ENCODE assay signal across 22 cellular contexts in genomic region chr11:130144129-130144528, GRCh38. TPM values are rescaled to one million over a fixed set of nuclear protein-coding genes. Genes with fewer than 3 reads are reported as not detected.
DNase-seq lines count a peak whose midpoint lies in the region; ATAC-seq, FAIRE-seq and TF ChIP-seq lines count a peak whose summit lies in the region.
"Had no signal": no experiment of that assay in that cellular context is flagged by ENCODE, and none has a peak within 500 bp of the region (broad histone marks: within the 10 kb centered on the region; RNA-seq: fewer than 3 reads in every experiment).

No MANE protein-coding gene starts in this region.

- H3K9me3 Mint-ChIP-seq in naive B cell: no peaks in the 10 kb centered on the region
- H3K9me3 Mint-ChIP-seq: activated naive CD8-positive, alpha-beta T cell treated with anti-CD3 and anti-CD28 coated beads, Interleukin-2, amount 50 U/mL, for 24 hours; activated T-helper 17 cell treated with anti-CD3 and anti-CD28 coated beads, Interleukin-2, amount 50 U/mL, for 72 hours; memory B cell; T-helper 2 cell treated with Interferon-gamma antibody and Interleukin-4, amounts not matched to agents 5 μg/mL and 100 μg/mL, for 36 hours had no signal

- CTCF ChIA-PET in endothelial cell of umbilical vein (lab: Charles Lee): interaction anchor here (3.8 kb wide), 1 partner anchor 219 kb away, joined by 77 read pairs; no protein-coding TSS in a partner anchor

- H4K20me1 ChIP-seq in endothelial cell of umbilical vein (replicated peaks; ENCODE audit: control insufficient read depth, extremely low read depth, insufficient read depth, low read length): no peaks in the 10 kb centered on the region

- dilution Hi-C loops in endothelial cell of umbilical vein (cut with MboI; ENCODE audit: extremely low pct_ligation_motif_present, low sequenced_read_pairs): no loop called here

- peaks cover under 1% of the 10 kb centered on the region for H3K79me2 ChIP-seq in endothelial cell of umbilical vein (ENCODE audit: control insufficient read depth, insufficient read depth, low read length)

- no peak overlapping the region for H2AFZ ChIP-seq in endothelial cell of umbilical vein (ENCODE audit: low read depth, low read length)

- H3K27me3 Mint-ChIP-seq in naive B cell: no peaks in the 10 kb centered on the region
- H3K27me3 Mint-ChIP-seq: activated naive CD8-positive, alpha-beta T cell treated with anti-CD3 and anti-CD28 coated beads, Interleukin-2, amount 50 U/mL, for 24 hours; activated T-helper 17 cell treated with anti-CD3 and anti-CD28 coated beads, Interleukin-2, amount 50 U/mL, for 72 hours; memory B cell had no signal

- peaks cover 0 to 48% (median 12%) of the 10 kb centered on the region in 4 donors for H3K4me1 ChIP-seq in Peyer's patch
- peaks cover 6% of the 10 kb centered on the region for H3K4me1 ChIP-seq in endothelial cell of umbilical vein (ENCODE audit: control insufficient read depth, extremely low read depth, insufficient read depth, low read length)
- H3K4me1 ChIP-seq in stomach smooth muscle (ENCODE audit: control insufficient read depth, insufficient read depth, low read length): peaks cover 18% of the 10 kb centered on the region
- peaks cover 0 to 4% (median 0%) of the 10 kb centered on the region in 4 donors for H3K4me1 ChIP-seq in tibial artery
- H3K4me1 ChIP-seq: HAP-1 had no signal

- POLR2A ChIA-PET in endothelial cell of umbilical vein (lab: Charles Lee): no interaction called here

- peaks cover 20 to 35% (median 28%) of the 10 kb centered on the region in 3 donors for H3K4me1 Mint-ChIP-seq in naive B cell

- H3K27ac ChIP-seq in Peyer's patch: peak overlapping the region in 3 of 4 donors; percentile 21 to 91 (median 80)
- no peak overlapping the region for H3K27ac ChIP-seq in endothelial cell of umbilical vein (ENCODE audit: insufficient read depth, low read depth, low read length)
- H3K27ac ChIP-seq in stomach smooth muscle (ENCODE audit: low read length): peak overlapping the region; percentile 49
- H3K27ac ChIP-seq in tibial artery: no peak overlapping the region

- intact Hi-C loops in endothelial cell of umbilical vein (cut with micrococcal nuclease) (no loop called here), tibial artery (cut with DNase I; ENCODE audit: low total_unique reads) (no loop called here)

- H3K27me3 ChIP-seq in Peyer's patch (no peaks in the 10 kb centered on the region), endothelial cell of umbilical vein (ENCODE audit: control insufficient read depth in 2 of 2, insufficient read depth in 2 of 2, low read length in 2 of 2) (no peaks in the 10 kb centered on the region), stomach smooth muscle (ENCODE audit: control insufficient read depth in 1 of 2, insufficient read depth in 2 of 2, low read length in 2 of 2) (no peaks in the 10 kb centered on the region), tibial artery (no peaks in the 10 kb centered on the region)
- H3K27me3 ChIP-seq: heart left ventricle had no signal

- no peaks in the 10 kb centered on the region for H3K9me3 ChIP-seq in Peyer's patch
- no peaks in the 10 kb centered on the region for H3K9me3 ChIP-seq in endothelial cell of umbilical vein (replicated peaks; ENCODE audit: control insufficient read depth, insufficient read depth, low read length)
- H3K9me3 ChIP-seq in stomach smooth muscle (ENCODE audit: control insufficient read depth in 2 of 2, low read length in 2 of 2): no peaks in the 10 kb centered on the region
- no peaks in the 10 kb centered on the region for H3K9me3 ChIP-seq in tibial artery
- H3K9me3 ChIP-seq: HAP-1, heart left ventricle had no signal

- TF ChIP-seq POLR2A in Peyer's patch (IDR thresholded peaks at IDR 0.05) (peak in 1 of 2 donors; percentile 41), endothelial cell of umbilical vein (IDR thresholded peaks at IDR 0.05; ENCODE audit: low read depth, low read length) (no peak)

- peaks cover 10 to 17% of the 10 kb centered on the region in 2 donors for H3K36me3 Mint-ChIP-seq in naive B cell

- no peak for FAIRE-seq in endothelial cell of umbilical vein (lab: Jason Lieb, UNC)
- FAIRE-seq: bronchial epithelial cell had no signal

- no peak for ATAC-seq in naive B cell (ENCODE audit: low read depth in 2 of 2)
- no peak for ATAC-seq in HG02588 (IDR thresholded peaks at IDR 0.05; ENCODE audit: unreplicated experiment)
- ATAC-seq: activated naive CD8-positive, alpha-beta T cell treated with anti-CD3 and anti-CD28 coated beads, Interleukin-2, amount 50 U/mL, for 24 hours; activated T-helper 17 cell treated with anti-CD3 and anti-CD28 coated beads, Interleukin-2, amount 50 U/mL, for 72 hours; heart left ventricle had no signal

- H3K4me2 ChIP-seq in endothelial cell of umbilical vein (ENCODE audit: insufficient read depth, low read length): no peak overlapping the region

- H3K4me3 ChIP-seq in Peyer's patch (no peak overlapping the region), endothelial cell of umbilical vein (replicated peaks in 1 of 3; ENCODE audit: insufficient read depth in 1 of 3, low read depth in 1 of 3, low read length in 3 of 3) (no peak overlapping the region), stomach smooth muscle (ENCODE audit: low read length in 2 of 2) (peak overlapping the region in 1 of 2 donors; percentile 23), tibial artery (no peak overlapping the region)
- H3K4me3 ChIP-seq: HAP-1, heart left ventricle had no signal

- peak overlapping the region in 5 of 6 donors; percentile 15 to 90 (median 65) for H3K27ac Mint-ChIP-seq in naive B cell
- H3K27ac Mint-ChIP-seq: activated naive CD8-positive, alpha-beta T cell treated with anti-CD3 and anti-CD28 coated beads, Interleukin-2, amount 50 U/mL, for 24 hours; activated T-helper 17 cell treated with anti-CD3 and anti-CD28 coated beads, Interleukin-2, amount 50 U/mL, for 72 hours; T-helper 2 cell treated with Interferon-gamma antibody and Interleukin-4, amounts not matched to agents 5 μg/mL and 100 μg/mL, for 36 hours had no signal

- no peak for TF ChIP-seq CTCF in Peyer's patch (IDR thresholded peaks at IDR 0.05)
- TF ChIP-seq CTCF in endothelial cell of umbilical vein (IDR thresholded peaks at IDR 0.05; ENCODE audit: extremely low read depth in 1 of 2, insufficient read depth in 1 of 2, low read depth in 1 of 2, low read length in 2 of 2): no peak
- no peak for TF ChIP-seq CTCF in tibial artery (IDR thresholded peaks at IDR 0.05)

- BruUV-seq in endothelial cell of umbilical vein (replicated peaks; lab: Mats Ljungman, UMichigan): TSS peak; percentile 79

- DNase-seq in Peyer's patch: peak in 2 of 3 donors; percentile 71 to 80
- DNase-seq in endothelial cell of umbilical vein (ENCODE audit: low read depth, low spot score): no peak
- DNase-seq in naive B cell: no peak
- DNase-seq in AML-193 (lab: John Stamatoyannopoulos, UW): no peak
- DNase-seq in SIG-M5 treated with dmso at 0.1 percent for 504 hours (lab: John Stamatoyannopoulos, UW; ENCODE audit: unreplicated experiment): no peak
- DNase-seq in tibial artery: no peak
- DNase-seq: activated naive CD8-positive, alpha-beta T cell treated with anti-CD3 and anti-CD28 coated beads, Interleukin-2, amount 50 U/mL, for 24 hours; heart left ventricle; KBM-7; MV-4-11; NCI-H1930; NCI-H446 treated with DMSO at 0.1 percent for 48 hours; SHP77 treated with DMSO at 0.1 percent for 48 hours; stimulated activated CD4-positive, alpha-beta T cell treated with anti-CD3 and anti-CD28 coated beads, Interleukin-2, amount 100 ng/mL, for 48 hours had no signal

- H3K4me3 Mint-ChIP-seq in naive B cell: no peak overlapping the region
- H3K4me3 Mint-ChIP-seq: activated naive CD8-positive, alpha-beta T cell treated with anti-CD3 and anti-CD28 coated beads, Interleukin-2, amount 50 U/mL, for 24 hours; activated T-helper 17 cell treated with anti-CD3 and anti-CD28 coated beads, Interleukin-2, amount 50 U/mL, for 72 hours; memory B cell; T-helper 2 cell treated with Interferon-gamma antibody and Interleukin-4, amounts not matched to agents 5 μg/mL and 100 μg/mL, for 36 hours had no signal

- H3K36me3 ChIP-seq in Peyer's patch: peaks cover 0 to 39% (median 0%) of the 10 kb centered on the region in 3 donors
- peaks cover 14 to 31% of the 10 kb centered on the region in 2 experiments for H3K36me3 ChIP-seq in endothelial cell of umbilical vein (ENCODE audit: control insufficient read depth in 2 of 2, extremely low read depth in 1 of 2, insufficient read depth in 2 of 2, low read length in 2 of 2)
- peaks cover 26 to 40% of the 10 kb centered on the region in 2 donors for H3K36me3 ChIP-seq in stomach smooth muscle (ENCODE audit: control insufficient read depth in 2 of 2, insufficient read depth in 2 of 2, low read length in 2 of 2)
- peaks cover 56 to 79% (median 62%) of the 10 kb centered on the region in 3 donors for H3K36me3 ChIP-seq in tibial artery

- H3K9me1 ChIP-seq in endothelial cell of umbilical vein (replicated peaks; ENCODE audit: control insufficient read depth, extremely low read depth, insufficient read depth, low read length): no peaks in the 10 kb centered on the region

- H3K9ac ChIP-seq in endothelial cell of umbilical vein (replicated peaks; ENCODE audit: extremely low read depth, insufficient read depth, low read length): no peak overlapping the region
- H3K9ac ChIP-seq in stomach smooth muscle (ENCODE audit: low read length in 2 of 2): peak overlapping the region in 1 of 2 donors; percentile 22

TF ChIP-seq in endothelial cell of umbilical vein, 7 proteins besides CTCF, POLR2A, EP300 and RAD21:
- TF ChIP-seq FOS (IDR thresholded peaks at IDR 0.05; ENCODE audit: borderline replicate concordance, insufficient read depth, low read length): no peak
- no peak for TF ChIP-seq POLR2AphosphoS5 (IDR thresholded peaks at IDR 0.05; ENCODE audit: insufficient read depth, low read depth, low read length)

RNA-seq across cellular contexts. Expression of gene ST14, which starts 15.5 kb away (rescaled TPM):
- total RNA-seq in Peyer's patch: 100 to 1,000 TPM; 104 to 469 (median 424) TPM
- total RNA-seq in endothelial cell of umbilical vein: not detected in 2 replicates
- 0.08 TPM in 2 replicates for polyA plus RNA-seq in endothelial cell of umbilical vein
- 0.03 and 0.07 TPM in 2 replicates for polyA plus RNA-seq in endothelial cell of umbilical vein (2011; cell fraction: cytosol; rRNA removed)
- not detected in 2 replicates for polyA plus RNA-seq in endothelial cell of umbilical vein (2011; cell fraction: nucleus; rRNA removed)
- polyA plus RNA-seq in endothelial cell of umbilical vein (2012): not detected in 2 replicates
- not detected in 2 replicates for polyA minus RNA-seq in endothelial cell of umbilical vein
- 1.4 TPM for polyA minus RNA-seq in endothelial cell of umbilical vein (2011; cell fraction: cytosol; rRNA and poly(A)+ RNA removed)
- polyA minus RNA-seq in endothelial cell of umbilical vein (2011; cell fraction: nucleus; rRNA and poly(A)+ RNA removed): not detected in 2 replicates
- polyA plus RNA-seq in naive B cell (ENCODE audit: low read depth in 6 of 6): 10 to 100 TPM; 13.4 to 38.8 (median 20.0) TPM
- total RNA-seq: G401 had no signal

Comparison
In these comparisons a context has a peak if more than half of its experiments do, and no peak if none do; other contexts are left out.
1. DNase-seq: peak in Peyer's patch (2 of 3); none in endothelial cell of umbilical vein (single experiment), naive B cell (single experiment), AML-193 (0 of 2), SIG-M5 treated with dmso at 0.1 percent for 504 hours (single experiment) and tibial artery (0 of 2).
2. H3K27ac ChIP-seq: peak in Peyer's patch (3 of 4) and stomach smooth muscle (single experiment); none in endothelial cell of umbilical vein (single experiment) and tibial artery (0 of 2).
3. RNA of gene ST14, which starts 15.5 kb away (total RNA-seq): 104 to 469 TPM in Peyer's patch; not detected in endothelial cell of umbilical vein; every median in the first group is over 10 times any median in the second.